Comparison of ENCODE assay signal across 17 cellular contexts in the genomic region with DNA sequence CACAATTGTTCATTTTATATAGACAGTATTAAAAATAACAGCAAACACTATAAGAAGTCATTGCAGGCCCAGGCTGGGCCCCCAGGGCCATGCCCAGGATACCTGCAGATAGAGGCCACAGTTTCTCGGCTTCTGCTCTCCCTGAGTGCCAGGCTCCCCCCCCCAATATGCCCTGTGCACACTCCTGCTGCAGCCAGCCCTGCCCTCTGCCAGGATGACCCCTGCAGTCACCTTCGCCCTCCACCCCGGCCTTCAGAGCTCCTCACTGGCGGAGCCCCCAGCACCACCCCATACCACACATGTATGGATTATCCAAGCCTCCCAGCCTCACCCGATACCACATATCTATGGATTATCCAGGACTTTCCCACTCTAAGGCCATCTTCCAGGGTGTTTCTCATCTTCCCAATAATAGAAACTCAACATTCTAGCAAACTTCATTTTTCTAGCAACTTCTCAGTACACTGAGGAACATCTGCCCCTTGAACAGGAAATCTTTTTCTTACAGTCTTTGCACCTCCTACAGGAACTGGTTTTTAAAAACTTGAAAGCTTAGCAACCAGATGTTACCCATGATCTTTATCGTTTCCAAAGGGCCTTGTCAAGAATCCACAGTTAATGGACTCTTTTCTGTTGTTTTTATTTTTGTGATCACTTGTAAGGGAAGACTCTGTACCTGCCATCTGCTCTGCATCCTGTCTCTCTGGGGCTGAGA.
A peak's percentile ranks its signal among the peaks of the same experiment; 100 is the strongest.
DNase-seq lines count a peak whose midpoint lies in the region; ATAC-seq and TF ChIP-seq lines count a peak whose summit lies in the region.
"Had no signal": no experiment of that assay in that cellular context is flagged by ENCODE, and none has a peak within 500 bp of the region (broad histone marks: within the 10 kb centered on the region; RNA-seq: fewer than 3 reads in every experiment).

No MANE protein-coding gene starts in this region.

- H3K18ac ChIP-seq in neuronal stem cell (ENCODE audit: low read length): peak overlapping the region; percentile 22

- CTCF ChIA-PET in activated naive CD4-positive, alpha-beta T cell treated with anti-CD3 and anti-CD28 coated beads for 36 hours (lab: Charles Lee): interaction anchor here (1.0 to 1.1 kb wide), 2 partner anchors 33 to 52 kb away, joined by 3 to 4 read pairs; no protein-coding TSS in a partner anchor
- CTCF ChIA-PET in activated CD8-positive, alpha-beta T cell treated with anti-CD3 and anti-CD28 coated beads, Interleukin-2, amount 10 ng/mL, durations not matched to agents 7 days and 5 days (lab: Charles Lee): interaction anchor here (1.8 kb wide), 1 partner anchor 34 kb away, joined by 4 read pairs; no protein-coding TSS in a partner anchor

- no peak overlapping the region for H2BK120ac ChIP-seq in neuronal stem cell (ENCODE audit: low read depth, low read length)

- H3K79me2 ChIP-seq in DND-41 (ENCODE audit: insufficient read depth, low read length): no peaks in the 10 kb centered on the region

- H3K4me3 Mint-ChIP-seq in activated naive CD4-positive, alpha-beta T cell treated with anti-CD3 and anti-CD28 coated beads for 36 hours: no peak overlapping the region
- H3K4me3 Mint-ChIP-seq in activated CD8-positive, alpha-beta T cell treated with anti-CD3 and anti-CD28 coated beads, Interleukin-2, amount 10 ng/mL, durations not matched to agents 7 days and 5 days: no peak overlapping the region

- peak overlapping the region; percentile 84 for H3K27ac Mint-ChIP-seq in activated naive CD4-positive, alpha-beta T cell treated with anti-CD3 and anti-CD28 coated beads for 36 hours
- peak overlapping the region; percentile 73 for H3K27ac Mint-ChIP-seq in activated CD8-positive, alpha-beta T cell treated with anti-CD3 and anti-CD28 coated beads, Interleukin-2, amount 10 ng/mL, durations not matched to agents 7 days and 5 days

- no peaks in the 10 kb centered on the region for H3K9me3 Mint-ChIP-seq in activated naive CD4-positive, alpha-beta T cell treated with anti-CD3 and anti-CD28 coated beads for 36 hours
- H3K9me3 Mint-ChIP-seq in activated CD8-positive, alpha-beta T cell treated with anti-CD3 and anti-CD28 coated beads, Interleukin-2, amount 10 ng/mL, durations not matched to agents 7 days and 5 days (ENCODE audit: insufficient read depth): no peaks in the 10 kb centered on the region
- H3K9me3 Mint-ChIP-seq: effector memory CD8-positive, alpha-beta T cell had no signal

- no peaks in the 10 kb centered on the region for H3K27me3 Mint-ChIP-seq in activated naive CD4-positive, alpha-beta T cell treated with anti-CD3 and anti-CD28 coated beads for 36 hours (ENCODE audit: low read depth)
- no peaks in the 10 kb centered on the region for H3K27me3 Mint-ChIP-seq in activated CD8-positive, alpha-beta T cell treated with anti-CD3 and anti-CD28 coated beads, Interleukin-2, amount 10 ng/mL, durations not matched to agents 7 days and 5 days (ENCODE audit: low read depth)

- H3K36me3 ChIP-seq in DND-41 (ENCODE audit: insufficient read depth, low read length): no peaks in the 10 kb centered on the region
- no peaks in the 10 kb centered on the region for H3K36me3 ChIP-seq in neuronal stem cell (replicated peaks in 1 of 2; ENCODE audit: control insufficient read depth in 2 of 2, insufficient read depth in 2 of 2, low read length in 2 of 2)
- H3K36me3 ChIP-seq: ovary, SJCRH30 had no signal

- H3K4me1 ChIP-seq in DND-41 (ENCODE audit: insufficient read depth, low read length) (peaks cover 52% of the 10 kb centered on the region), neuronal stem cell (ENCODE audit: control insufficient read depth in 2 of 2, insufficient read depth in 1 of 2, low read depth in 1 of 2, low read length in 2 of 2) (no peaks in the 10 kb centered on the region)
- H3K4me1 ChIP-seq: SJCRH30 had no signal

- H3K4me2 ChIP-seq in DND-41 (ENCODE audit: insufficient read depth, low read length): peak overlapping the region; percentile 22
- H3K4me2 ChIP-seq in neuronal stem cell (ENCODE audit: insufficient read depth, low read length, poor library complexity, severe bottlenecking): no peak overlapping the region

- no peaks in the 10 kb centered on the region for H4K20me1 ChIP-seq in DND-41 (ENCODE audit: insufficient read depth, low read length)

- H3K4ac ChIP-seq in neuronal stem cell (ENCODE audit: low read length): no peak overlapping the region

- no peak overlapping the region for H2BK15ac ChIP-seq in neuronal stem cell (ENCODE audit: low read length)

- no peak overlapping the region for H4K8ac ChIP-seq in neuronal stem cell (ENCODE audit: low read depth, low read length)

- no peak overlapping the region for H2BK5ac ChIP-seq in neuronal stem cell (ENCODE audit: low read length)

- ATAC-seq in DND-41 (ENCODE audit: insufficient read depth, low read depth): peak; percentile 86
- ATAC-seq in activated CD8-positive, alpha-beta T cell treated with anti-CD3 and anti-CD28 coated beads, Interleukin-2, amount 10 ng/mL, durations not matched to agents 7 days and 5 days: peak; percentile 15
- no peak for ATAC-seq in HG03045 (IDR thresholded peaks at IDR 0.05; ENCODE audit: unreplicated experiment)
- no peak for ATAC-seq in GM19324 (IDR thresholded peaks at IDR 0.05; ENCODE audit: low FRiP score, unreplicated experiment)
- no peak for ATAC-seq in GM18520 (IDR thresholded peaks at IDR 0.05; ENCODE audit: unreplicated experiment)

- peaks cover 23% of the 10 kb centered on the region for H3K4me1 Mint-ChIP-seq in activated naive CD4-positive, alpha-beta T cell treated with anti-CD3 and anti-CD28 coated beads for 36 hours (ENCODE audit: low read depth)
- peaks cover 18% of the 10 kb centered on the region for H3K4me1 Mint-ChIP-seq in activated CD8-positive, alpha-beta T cell treated with anti-CD3 and anti-CD28 coated beads, Interleukin-2, amount 10 ng/mL, durations not matched to agents 7 days and 5 days (ENCODE audit: low read depth)

- no peaks in the 10 kb centered on the region for H3K79me1 ChIP-seq in neuronal stem cell (ENCODE audit: low read depth, low read length)

- H3K27me3 ChIP-seq in DND-41 (ENCODE audit: insufficient read depth, low read length, poor library complexity) (no peaks in the 10 kb centered on the region), neuronal stem cell (ENCODE audit: control insufficient read depth in 3 of 3, insufficient read depth in 3 of 3, low read depth in 1 of 3, low read length in 3 of 3) (no peaks in the 10 kb centered on the region)
- H3K27me3 ChIP-seq: ovary had no signal

- no peak overlapping the region for H2AK5ac ChIP-seq in neuronal stem cell (ENCODE audit: low read depth, low read length)

- POLR2A ChIA-PET in activated CD8-positive, alpha-beta T cell treated with anti-CD3 and anti-CD28 coated beads, Interleukin-2, amount 10 ng/mL, durations not matched to agents 7 days and 5 days (lab: Charles Lee): no interaction called here

- no peaks in the 10 kb centered on the region for H3K36me3 Mint-ChIP-seq in activated naive CD4-positive, alpha-beta T cell treated with anti-CD3 and anti-CD28 coated beads for 36 hours (ENCODE audit: low read depth)
- H3K36me3 Mint-ChIP-seq in activated CD8-positive, alpha-beta T cell treated with anti-CD3 and anti-CD28 coated beads, Interleukin-2, amount 10 ng/mL, durations not matched to agents 7 days and 5 days (ENCODE audit: low read depth): no peaks in the 10 kb centered on the region

- H3K4me3 ChIP-seq in DND-41 (ENCODE audit: low read depth in 1 of 2, low read length in 2 of 2): peak overlapping the region in 1 of 2 experiments; percentile 26; a peak in 1 of 4 replicates
- H3K4me3 ChIP-seq in neuronal stem cell (ENCODE audit: low read length in 2 of 2): no peak overlapping the region
- H3K4me3 ChIP-seq: lung, ovary, SJCRH30 had no signal

- peak overlapping the region; percentile 80 for H3K27ac ChIP-seq in DND-41 (ENCODE audit: low read length)
- no peak overlapping the region for H3K27ac ChIP-seq in neuronal stem cell (replicated peaks; ENCODE audit: low read length)
- H3K27ac ChIP-seq: ovary, SJCRH30 had no signal

- H3K9ac ChIP-seq in DND-41 (ENCODE audit: low read depth, low read length): peak overlapping the region; percentile 37
- no peak overlapping the region for H3K9ac ChIP-seq in neuronal stem cell (ENCODE audit: low read depth, low read length, poor library complexity)

- no peak for TF ChIP-seq CTCF in DND-41 (IDR thresholded peaks at IDR 0.05; ENCODE audit: borderline replicate concordance, extremely low read depth, low read length, poor library complexity, severe bottlenecking)

- no peak overlapping the region for H3K14ac ChIP-seq in neuronal stem cell (ENCODE audit: low read length)

- DNase-seq in activated naive CD4-positive, alpha-beta T cell treated with anti-CD3 and anti-CD28 coated beads for 36 hours: no peak
- no peak for DNase-seq in activated naive CD4-positive, alpha-beta T cell treated with Interleukin-2 at 50 U/mL for 16 hours
- DNase-seq in DND-41 (peak; percentile 17), neuronal stem cell (ENCODE audit: low spot score) (no peak)
- DNase-seq in activated CD8-positive, alpha-beta T cell treated with anti-CD3 and anti-CD28 coated beads, Interleukin-2, amount 10 ng/mL, durations not matched to agents 7 days and 5 days: no peak
- DNase-seq: activated CD4-positive, CD25-positive, alpha-beta regulatory T cell treated with anti-CD3 and anti-CD28 coated beads, Interleukin-2, amount 50 U/mL, for 72 hours; activated T-cell treated with anti-CD3 and anti-CD28 coated beads, Interleukin-2, amount 50 U/mL, for 1 hour; effector memory CD8-positive, alpha-beta T cell; head of caudate nucleus; ovary; SJCRH30; stimulated activated CD4-positive, alpha-beta T cell treated with anti-CD3 and anti-CD28 coated beads, Interleukin-2, amount 100 ng/mL, for 24 hours; T1000 had no signal

- no peak overlapping the region for H4K91ac ChIP-seq in neuronal stem cell (ENCODE audit: low read depth, low read length, poor library complexity)

- H2BK12ac ChIP-seq in neuronal stem cell (ENCODE audit: low read length): no peak overlapping the region

- intact Hi-C loops in activated naive CD4-positive, alpha-beta T cell treated with anti-CD3 and anti-CD28 coated beads for 36 hours (cut with micrococcal nuclease): loop anchor here (10.0 kb wide), 1 partner anchor 383 kb away; no protein-coding TSS in a partner anchor

- no peaks in the 10 kb centered on the region for H3K9me3 ChIP-seq in DND-41 (ENCODE audit: insufficient read depth, low read length, severe bottlenecking)
- H3K9me3 ChIP-seq in neuronal stem cell (replicated peaks in 1 of 2; ENCODE audit: control insufficient read depth in 2 of 2, insufficient read depth in 1 of 2, low read depth in 1 of 2, low read length in 2 of 2): no peaks in the 10 kb centered on the region
- H3K9me3 ChIP-seq: ovary, SJCRH30 had no signal

- H2AFZ ChIP-seq in DND-41 (ENCODE audit: low read depth, low read length) (peak overlapping the region; percentile 50; the same call in 1 of the 2 replicates), neuronal stem cell (ENCODE audit: low read length) (no peak overlapping the region)

- WGBS in neuronal stem cell (ENCODE audit: extremely low coverage in 2 of 2, insufficient read length in 2 of 2, insufficient replicate concordance in 1 of 2), 2 donors: no CpG with 5 or more reads among the region's 6 CpGs

- no peak overlapping the region for H3K23ac ChIP-seq in neuronal stem cell (ENCODE audit: low read depth, low read length, poor library complexity)

Comparison
In these comparisons a context has a peak if more than half of its experiments do, and no peak if none do; other contexts are left out.
1. ATAC-seq: peak in DND-41 (single experiment) and activated CD8-positive, alpha-beta T cell treated with anti-CD3 and anti-CD28 coated beads, Interleukin-2, amount 10 ng/mL, durations not matched to agents 7 days and 5 days (single experiment); none in HG03045 (single experiment), GM19324 (single experiment) and GM18520 (single experiment).